8 cellular contexts compared by ENCODE assay signal in the genomic region with DNA sequence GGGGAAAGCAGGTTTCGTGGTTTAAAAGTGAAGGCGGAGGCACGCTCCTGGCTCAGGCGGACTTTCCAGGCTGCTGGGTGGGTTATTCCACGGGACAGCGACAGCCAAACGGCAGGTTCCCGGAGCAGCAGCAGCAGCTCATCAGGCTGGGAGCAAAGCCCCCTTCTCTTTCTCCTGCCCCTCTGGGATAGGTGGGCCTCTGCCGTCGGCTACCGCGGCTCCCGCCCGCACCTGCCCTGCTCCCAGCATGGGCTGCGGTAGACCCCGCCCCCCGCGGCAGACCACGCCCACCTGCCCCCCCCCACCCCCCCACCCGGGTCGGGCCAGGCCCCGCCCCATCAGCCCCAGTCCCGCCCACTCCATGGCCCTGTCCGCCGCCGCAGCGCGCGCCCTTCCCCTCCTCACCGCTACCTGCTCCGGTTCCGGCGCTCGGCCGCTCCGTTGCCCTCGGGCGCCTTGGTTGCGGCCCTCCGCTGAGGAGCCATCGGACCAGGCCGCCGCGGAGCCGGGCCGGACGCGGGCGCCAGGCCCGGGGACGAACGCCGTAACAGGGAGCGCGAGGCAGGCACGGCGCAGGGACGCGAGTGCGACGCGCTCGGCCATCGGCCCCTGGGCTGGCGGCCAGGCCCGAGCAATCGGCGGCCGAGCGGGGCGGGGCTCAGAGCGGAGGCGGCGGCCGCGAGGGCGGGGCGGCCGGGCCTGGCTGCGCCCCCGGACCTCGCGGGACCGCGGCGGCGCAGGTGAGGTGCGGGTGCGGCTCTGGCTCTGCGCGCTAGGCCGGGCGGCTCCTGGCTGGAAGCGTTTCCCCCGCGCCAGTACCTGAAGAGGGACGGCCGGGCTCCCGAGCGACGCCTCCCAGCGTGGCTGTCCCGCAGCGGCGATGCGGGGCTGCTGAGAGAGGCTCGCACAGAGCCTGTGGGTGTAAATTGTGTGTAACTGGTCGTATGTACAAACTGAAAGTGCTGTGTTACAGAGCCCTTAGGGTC. TPM values are rescaled to one million over a fixed set of nuclear protein-coding genes. Genes with fewer than 3 reads are reported as not detected.
DNase-seq lines count a peak whose midpoint lies in the region; ATAC-seq, FAIRE-seq and TF ChIP-seq lines count a peak whose summit lies in the region.

HEXD (plus strand) TSS at position 347 of the 986 bp plus-strand sequence. CDS start 1,453 bp downstream, outside the sequence.
A gene with protein sequence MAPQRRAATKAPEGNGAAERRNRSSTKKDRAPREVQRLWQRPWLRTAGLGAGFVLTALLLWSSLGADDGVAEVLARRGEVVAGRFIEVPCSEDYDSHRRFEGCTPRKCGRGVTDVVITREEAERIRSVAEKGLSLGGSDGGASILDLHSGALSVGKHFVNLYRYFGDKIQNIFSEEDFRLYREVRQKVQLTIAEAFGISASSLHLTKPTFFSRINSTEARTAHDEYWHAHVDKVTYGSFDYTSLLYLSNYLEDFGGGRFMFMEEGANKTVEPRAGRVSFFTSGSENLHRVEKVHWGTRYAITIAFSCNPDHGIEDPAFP (minus strand): TSS at position 586 of the 986 bp plus-strand sequence. CDS start 101 bp downstream, at position 485.

- peak; percentile 58 for DNase-seq in NCI-H2107 treated with DMSO at 0.1 percent for 48 hours (lab: John Stamatoyannopoulos, UW; ENCODE audit: unreplicated experiment)
- peak; percentile 95 for DNase-seq in T47D (ENCODE audit: low read depth in 1 of 2, low spot score in 1 of 2)
- peak; percentile 98 for DNase-seq in iPS-NIHi11 (ENCODE audit: low spot score)
- peak; percentile 88 for DNase-seq in small intestine

- no peaks in the 10 kb centered on the region for H3K9me3 ChIP-seq in small intestine (ENCODE audit: control insufficient read depth, low read depth)

- WGBS in small intestine, 3 donors = 1% methylated on average over 62 to 108 of the region's 108 CpGs

- peaks cover 4% of the 10 kb centered on the region for H3K4me1 ChIP-seq in ACC112 (ENCODE audit: control insufficient read depth, insufficient read depth, low read length, unreplicated experiment)
- no peaks in the 10 kb centered on the region for H3K4me1 ChIP-seq in small intestine (ENCODE audit: control insufficient read depth in 2 of 2, insufficient read depth in 1 of 2, low read depth in 1 of 2, low read length in 1 of 2)

- FAIRE-seq in small intestine (lab: Jason Lieb, UNC) = no peak

- H3K27ac ChIP-seq in ACC112 (ENCODE audit: low read depth, low read length) (peak within 1 kb of the TSS; percentile 73; the same call in 1 of the 2 replicates), VCaP (peak within 1 kb of the TSS; percentile 91), small intestine (ENCODE audit: low read depth in 1 of 2, low read length in 1 of 2) (peak within 1 kb of the TSS; percentile 93 to 98)

- peaks cover 7% of the 10 kb centered on the region; the same call in 1 of the 2 replicates for H3K36me3 ChIP-seq in ACC112 (ENCODE audit: insufficient read depth, low read length)
- no peaks in the 10 kb centered on the region for H3K36me3 ChIP-seq in small intestine (ENCODE audit: control insufficient read depth in 2 of 2, insufficient read depth in 2 of 2, low read length in 2 of 2)

- ATAC-seq in GM18861 (IDR thresholded peaks at IDR 0.05; ENCODE audit: unreplicated experiment) = peak; percentile 85
- ATAC-seq in HG03066 (IDR thresholded peaks at IDR 0.05; ENCODE audit: low read depth, unreplicated experiment) = peak; percentile 66

- H3K79me2 ChIP-seq in ACC112 (ENCODE audit: control insufficient read depth, insufficient read depth, low read length, unreplicated experiment) = peaks cover 3% of the 10 kb centered on the region

- H3K4me3 ChIP-seq in ACC112 (ENCODE audit: low read depth, low read length) (peak within 1 kb of the TSS; percentile 100), small intestine (ENCODE audit: low read depth in 1 of 2, low read length in 2 of 2) (peak within 1 kb of the TSS; percentile 77 to 97)

- in situ Hi-C loops in T47D (cut with HindIII; ENCODE audit: low pct_unique_long_range_greater_than_20kb, low sequenced_read_pairs) = loop anchor here (10.0 kb wide), 1 partner anchor 73 kb away; no protein-coding TSS in a partner anchor

- H3K27me3 ChIP-seq in ACC112 (ENCODE audit: insufficient read depth, low read length) (no peaks in the 10 kb centered on the region), small intestine (ENCODE audit: control insufficient read depth in 2 of 2, insufficient read depth in 2 of 2, low read length in 2 of 2) (no peaks in the 10 kb centered on the region)

- peak within 1 kb of the TSS; percentile 80 for H2AFZ ChIP-seq in ACC112 (ENCODE audit: low read length, unreplicated experiment)

- no peak for TF ChIP-seq CTCF in VCaP (conservative IDR thresholded peaks at IDR 0.05)

RNA-seq across cellular contexts. Expression of gene HEXD, which starts in this region (rescaled TPM):
- 100 to 1,000 TPM in 2 of 3 donors, 10 to 100 TPM in 1; 40.8 to 254 (median 207) TPM for polyA plus RNA-seq in small intestine

RNA-seq across cellular contexts. Expression of the second gene that starts in this region (rescaled TPM):
- polyA plus RNA-seq in small intestine = 10 to 100 TPM in 1 of 3 donors, 1 to 10 TPM in 2; 7.8 to 21.1 (median 8.1) TPM

Comparison
In these comparisons a context has a peak if more than half of its experiments do, and no peak if none do; other contexts are left out.
1. Peak in every context shown above with its lines: DNase-seq, ATAC-seq, H3K4me3 ChIP-seq and H3K27ac ChIP-seq.